22 cellular contexts compared by ENCODE assay signal in the genomic region with DNA sequence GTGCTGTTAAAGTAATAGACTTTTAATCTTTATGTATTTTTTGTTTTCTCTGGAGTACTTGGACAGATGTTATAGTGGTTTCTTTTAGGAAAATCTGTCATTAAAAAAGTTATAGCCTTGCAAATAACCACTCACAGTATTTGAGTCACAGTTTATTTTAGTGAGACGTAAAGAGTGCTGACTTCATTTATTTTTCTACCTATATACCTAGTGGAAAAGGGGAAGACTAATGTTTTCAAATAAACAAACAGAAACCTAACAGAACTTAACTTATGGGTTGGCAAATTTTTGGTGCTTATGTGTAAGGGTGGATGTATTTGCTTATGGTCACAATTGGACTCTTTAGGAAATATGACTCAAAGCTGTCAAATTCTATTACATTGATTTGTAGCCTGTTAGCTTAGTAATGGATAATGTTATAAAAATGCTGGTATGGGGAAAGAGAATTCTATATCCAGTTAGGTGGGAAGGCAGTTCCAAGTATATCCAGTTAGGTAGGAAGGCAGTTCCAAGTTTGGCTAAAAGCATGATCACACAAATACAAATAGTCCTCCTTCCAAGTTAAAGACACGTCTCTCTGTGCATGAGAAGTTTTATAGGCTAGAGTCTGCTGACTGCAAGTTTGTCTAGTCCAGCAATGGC.
DNase-seq lines count a peak whose midpoint lies in the region; ATAC-seq, FAIRE-seq and TF ChIP-seq lines count a peak whose summit lies in the region.
"Had no signal": no experiment of that assay in that cellular context is flagged by ENCODE, and none has a peak within 500 bp of the region (broad histone marks: within the 10 kb centered on the region; RNA-seq: fewer than 3 reads in every experiment).

No MANE protein-coding gene starts in this region.

- H3K4me3 Mint-ChIP-seq in osteocyte (ENCODE audit: unreplicated experiment), result peak overlapping the region; percentile 19
- H3K4me3 Mint-ChIP-seq in WTC11, result no peak overlapping the region
- H3K4me3 Mint-ChIP-seq: activated naive CD4-positive, alpha-beta T cell treated with anti-CD3 and anti-CD28 coated beads, Interleukin-2, amount 10 ng/mL, durations not matched to agents 7 days and 5 days had no signal

- no peak for TF ChIP-seq POLR2A in endothelial cell of umbilical vein (IDR thresholded peaks at IDR 0.05; ENCODE audit: low read depth, low read length)

- H3K9me1 ChIP-seq in endothelial cell of umbilical vein (replicated peaks; ENCODE audit: control insufficient read depth, extremely low read depth, insufficient read depth, low read length), result no peaks in the 10 kb centered on the region

- H4K20me1 ChIP-seq in endothelial cell of umbilical vein (replicated peaks; ENCODE audit: control insufficient read depth, extremely low read depth, insufficient read depth, low read length), result no peaks in the 10 kb centered on the region

- no TSS peak for BruUV-seq in endothelial cell of umbilical vein (replicated peaks; lab: Mats Ljungman, UMichigan)

- intact Hi-C loops in endothelial cell of umbilical vein (cut with micrococcal nuclease), result no loop called here

- no peaks in the 10 kb centered on the region for H3K79me2 ChIP-seq in endothelial cell of umbilical vein (ENCODE audit: control insufficient read depth, insufficient read depth, low read length)

- peaks cover 10% of the 10 kb centered on the region for H3K4me1 ChIP-seq in endothelial cell of umbilical vein (ENCODE audit: control insufficient read depth, extremely low read depth, insufficient read depth, low read length)
- H3K4me1 ChIP-seq: body of pancreas, left lung had no signal

- no peak overlapping the region for H2AFZ ChIP-seq in endothelial cell of umbilical vein (ENCODE audit: low read depth, low read length)
- H2AFZ ChIP-seq: PC-9 had no signal

- H3K9me3 Mint-ChIP-seq in osteocyte (ENCODE audit: unreplicated experiment), result peaks cover 12% of the 10 kb centered on the region
- no peaks in the 10 kb centered on the region for H3K9me3 Mint-ChIP-seq in WTC11
- H3K9me3 Mint-ChIP-seq: activated naive CD4-positive, alpha-beta T cell treated with anti-CD3 and anti-CD28 coated beads, Interleukin-2, amount 10 ng/mL, durations not matched to agents 7 days and 5 days had no signal

- CTCF ChIA-PET in endothelial cell of umbilical vein (lab: Charles Lee) (interaction anchor here (1.0 to 1.3 kb wide), 3 partner anchors 19 to 162 kb away, joined by 3 to 4 read pairs (median 4); no protein-coding TSS in a partner anchor), WTC11 (lab: Charles Lee) (no interaction called here)

- H3K27me3 Mint-ChIP-seq in osteocyte (ENCODE audit: unreplicated experiment), result no peaks in the 10 kb centered on the region
- no peaks in the 10 kb centered on the region for H3K27me3 Mint-ChIP-seq in WTC11 (ENCODE audit: low read depth)
- H3K27me3 Mint-ChIP-seq: activated naive CD4-positive, alpha-beta T cell treated with anti-CD3 and anti-CD28 coated beads, Interleukin-2, amount 10 ng/mL, durations not matched to agents 7 days and 5 days had no signal

- H3K27ac Mint-ChIP-seq in osteocyte (ENCODE audit: unreplicated experiment) (peak overlapping the region; percentile 93), WTC11 (no peak overlapping the region)
- H3K27ac Mint-ChIP-seq: activated naive CD4-positive, alpha-beta T cell treated with anti-CD3 and anti-CD28 coated beads, Interleukin-2, amount 10 ng/mL, durations not matched to agents 7 days and 5 days had no signal

- TF ChIP-seq CTCF in LNCaP clone FGC (IDR thresholded peaks at IDR 0.05; ENCODE audit: control insufficient read depth, extremely low read depth, insufficient read depth) (no peak), endothelial cell of umbilical vein (IDR thresholded peaks at IDR 0.05; ENCODE audit: extremely low read depth in 1 of 2, insufficient read depth in 1 of 2, low read depth in 1 of 2, low read length in 2 of 2) (no peak), osteocyte (IDR thresholded peaks at IDR 0.05) (no peak), WTC11 (IDR thresholded peaks at IDR 0.05) (no peak)

- dilution Hi-C loops in endothelial cell of umbilical vein (cut with MboI; ENCODE audit: extremely low pct_ligation_motif_present, low sequenced_read_pairs), result no loop called here

- no peaks in the 10 kb centered on the region for H3K27me3 ChIP-seq in endothelial cell of umbilical vein (ENCODE audit: control insufficient read depth in 2 of 2, insufficient read depth in 2 of 2, low read length in 2 of 2)
- H3K27me3 ChIP-seq: body of pancreas had no signal

- no peaks in the 10 kb centered on the region for H3K36me3 ChIP-seq in endothelial cell of umbilical vein (ENCODE audit: control insufficient read depth in 2 of 2, extremely low read depth in 1 of 2, insufficient read depth in 2 of 2, low read length in 2 of 2)
- H3K36me3 ChIP-seq: left lung had no signal

- peaks cover 49% of the 10 kb centered on the region for H3K4me1 Mint-ChIP-seq in osteocyte (ENCODE audit: unreplicated experiment)
- peaks cover 4% of the 10 kb centered on the region; the same call in 1 of the 2 replicates for H3K4me1 Mint-ChIP-seq in WTC11
- H3K4me1 Mint-ChIP-seq: activated naive CD4-positive, alpha-beta T cell treated with anti-CD3 and anti-CD28 coated beads, Interleukin-2, amount 10 ng/mL, durations not matched to agents 7 days and 5 days had no signal

- DNase-seq in LNCaP clone FGC (ENCODE audit: low read depth) (peak; percentile 86), endothelial cell of umbilical vein (ENCODE audit: low read depth, low spot score) (peak; percentile 52), osteocyte (ENCODE audit: extremely low spot score, unreplicated experiment) (no peak), NCI-H2081 (lab: John Stamatoyannopoulos, UW) (no peak), NCI-H226 (no peak), WTC11 (ENCODE audit: low spot score) (no peak)
- DNase-seq in effector CD4-positive, alpha-beta T cell, result no peak
- DNase-seq: activated naive CD4-positive, alpha-beta T cell treated with anti-CD3 and anti-CD28 coated beads, Interleukin-2, amount 10 ng/mL, durations not matched to agents 7 days and 5 days; activated T-cell treated with anti-CD3 and anti-CD28 coated beads, Interleukin-2, amount 50 U/mL, for 48 hours; body of pancreas; COR-L47; left lung; NCI-H1436; NCI-H2171 treated with DMSO at 0.1 percent for 48 hours; NCI-H748 treated with DMSO at 0.1 percent for 48 hours; PC-9; right cardiac atrium; stimulated activated naive CD4-positive, alpha-beta T cell treated with Interleukin-2 at 50 U/mL for 16 hours; T1000; trophoblast cell had no signal

- no peak overlapping the region for H3K4me2 ChIP-seq in endothelial cell of umbilical vein (ENCODE audit: insufficient read depth, low read length)
- H3K4me2 ChIP-seq: PC-9 had no signal

- no peak overlapping the region for H3K4me3 ChIP-seq in LNCaP clone FGC (ENCODE audit: low read depth, low read length)
- H3K4me3 ChIP-seq in endothelial cell of umbilical vein (replicated peaks in 1 of 3; ENCODE audit: insufficient read depth in 1 of 3, low read depth in 1 of 3, low read length in 3 of 3), result no peak overlapping the region
- H3K4me3 ChIP-seq: body of pancreas, left lung, PC-9 had no signal

- H3K36me3 Mint-ChIP-seq in osteocyte (ENCODE audit: unreplicated experiment) (peaks cover 4% of the 10 kb centered on the region), WTC11 (no peaks in the 10 kb centered on the region)

- no peaks in the 10 kb centered on the region for H3K9me3 ChIP-seq in endothelial cell of umbilical vein (replicated peaks; ENCODE audit: control insufficient read depth, insufficient read depth, low read length)
- H3K9me3 ChIP-seq: body of pancreas, left lung had no signal

- peak; percentile 74 for FAIRE-seq in endothelial cell of umbilical vein (lab: Jason Lieb, UNC)
- FAIRE-seq: H54 had no signal

- POLR2A ChIA-PET in endothelial cell of umbilical vein (lab: Charles Lee), result no interaction called here
- POLR2A ChIA-PET in WTC11 (lab: Charles Lee), result no interaction called here

- H3K27ac ChIP-seq in endothelial cell of umbilical vein (ENCODE audit: insufficient read depth, low read depth, low read length), result no peak overlapping the region
- H3K27ac ChIP-seq: body of pancreas, left lung, PC-9 had no signal

- H3K9ac ChIP-seq in endothelial cell of umbilical vein (replicated peaks; ENCODE audit: extremely low read depth, insufficient read depth, low read length), result no peak overlapping the region

- no peak for ATAC-seq in WTC11
- ATAC-seq: activated CD4-positive, CD25-positive, alpha-beta regulatory T cell treated with anti-CD3 and anti-CD28 coated beads, Interleukin-2, amount 50 U/mL, for 24 hours; body of pancreas; left lung; right cardiac atrium had no signal

TF ChIP-seq in endothelial cell of umbilical vein, 7 proteins besides CTCF, POLR2A, EP300 and RAD21:
- TF ChIP-seq POLR2AphosphoS5 (IDR thresholded peaks at IDR 0.05; ENCODE audit: insufficient read depth, low read depth, low read length), result no peak
- peak; percentile 24 for TF ChIP-seq JUN (IDR thresholded peaks at IDR 0.05; ENCODE audit: borderline replicate concordance, insufficient read depth, insufficient read length, low read depth)
- peak; percentile 12 for TF ChIP-seq FOS (IDR thresholded peaks at IDR 0.05; ENCODE audit: borderline replicate concordance, insufficient read depth, low read length)

TF ChIP-seq in WTC11, 78 proteins besides CTCF, POLR2A, EP300 and RAD21 (continues in another document):
- TF ChIP-seq NR1H2 (CRISPR knock-in tag; IDR thresholded peaks at IDR 0.05) (no peak), SP1 (CRISPR knock-in tag; conservative IDR thresholded peaks at IDR 0.05) (no peak), NFATC4 (CRISPR knock-in tag; IDR thresholded peaks at IDR 0.05) (no peak), JAZF1 (CRISPR knock-in tag; IDR thresholded peaks at IDR 0.05) (no peak)
- TF ChIP-seq, protein P1, sequence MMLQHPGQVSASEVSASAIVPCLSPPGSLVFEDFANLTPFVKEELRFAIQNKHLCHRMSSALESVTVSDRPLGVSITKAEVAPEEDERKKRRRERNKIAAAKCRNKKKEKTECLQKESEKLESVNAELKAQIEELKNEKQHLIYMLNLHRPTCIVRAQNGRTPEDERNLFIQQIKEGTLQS (CRISPR knock-in tag; conservative IDR thresholded peaks at IDR 0.05), result no peak

Comparison
In these comparisons a context has a peak if more than half of its experiments do, and no peak if none do; other contexts are left out.
1. DNase-seq: peak in LNCaP clone FGC (single experiment) and endothelial cell of umbilical vein (single experiment); none in osteocyte (single experiment), effector CD4-positive, alpha-beta T cell (single experiment), NCI-H2081 (0 of 2), NCI-H226 (single experiment) and WTC11 (single experiment).